Comparison of ENCODE assay signal across 11 cellular contexts in genomic region chr5:35853652-35854051, GRCh38. TPM values are rescaled to one million over a fixed set of nuclear protein-coding genes. Genes with fewer than 3 reads are reported as not detected.
DNase-seq lines count a peak whose midpoint lies in the region; ATAC-seq and TF ChIP-seq lines count a peak whose summit lies in the region.
"Had no signal": no experiment of that assay in that cellular context is flagged by ENCODE, and none has a peak within 500 bp of the region (broad histone marks: within the 10 kb centered on the region; RNA-seq: fewer than 3 reads in every experiment).

No MANE protein-coding gene starts in this region.

- H3K9me3 ChIP-seq in ovary (no peaks in the 10 kb centered on the region), aorta (ENCODE audit: control insufficient read depth, low read length) (no peaks in the 10 kb centered on the region)
- H3K9me3 ChIP-seq: psoas muscle had no signal

- WGBS in ovary, 3 donors = 67 to 76% (median 74%) methylated on average over 3 of the region's 3 CpGs
- WGBS in aorta, 2 donors = 86 to 88% methylated on average over 3 of the region's 3 CpGs
- WGBS in lower leg skin, 2 donors = 58 to 62% methylated on average over 3 of the region's 3 CpGs

- H3K9me3 Mint-ChIP-seq in activated T-helper 17 cell treated with anti-CD3 and anti-CD28 coated beads, Interleukin-2, amount 50 U/mL, for 72 hours = no peaks in the 10 kb centered on the region

- H3K4me1 ChIP-seq in ovary (ENCODE audit: insufficient read depth) (peaks cover 16% of the 10 kb centered on the region), aorta (ENCODE audit: control insufficient read depth in 1 of 2, insufficient read depth in 2 of 2, low read length in 2 of 2) (no peaks in the 10 kb centered on the region)
- H3K4me1 ChIP-seq: psoas muscle had no signal

- H3K27ac ChIP-seq in ovary (no peak overlapping the region), aorta (ENCODE audit: low read depth in 1 of 2, low read length in 2 of 2) (no peak overlapping the region)
- H3K27ac ChIP-seq: psoas muscle had no signal

- intact Hi-C loops in Right ventricle myocardium superior (cut with DNase I) = no loop called here
- intact Hi-C loops in Right ventricle myocardium inferior (cut with DNase I) = loop anchor here (10.0 kb wide), 1 partner anchor 59 kb away; no protein-coding TSS in a partner anchor
- intact Hi-C loops in ovary (cut with DNase I) = no loop called here
- intact Hi-C loops in aorta (cut with DNase I) = no loop called here
- intact Hi-C loops in lower leg skin (cut with DNase I; ENCODE audit: low total_unique reads) = loop anchor here (5.0 kb wide), 1 partner anchor 409 kb away; no protein-coding TSS in a partner anchor

- ATAC-seq in Right ventricle myocardium superior (ENCODE audit: poor library complexity) (peak; percentile 39), Right ventricle myocardium inferior (no peak), aorta (ENCODE audit: low FRiP score) (peak; percentile 30), GM21526 (IDR thresholded peaks at IDR 0.05; ENCODE audit: low FRiP score, unreplicated experiment) (no peak)
- peak; percentile 47 for ATAC-seq in activated T-helper 17 cell treated with anti-CD3 and anti-CD28 coated beads, Interleukin-2, amount 50 U/mL, for 72 hours (replicated peaks)
- ATAC-seq: psoas muscle had no signal

- TF ChIP-seq CTCF in ovary (IDR thresholded peaks at IDR 0.05) (no peak), lower leg skin (IDR thresholded peaks at IDR 0.05) (no peak)

- H3K4me1 Mint-ChIP-seq in activated T-helper 17 cell treated with anti-CD3 and anti-CD28 coated beads, Interleukin-2, amount 50 U/mL, for 72 hours = peaks cover 20% of the 10 kb centered on the region

- peaks cover 66% of the 10 kb centered on the region for H3K36me3 Mint-ChIP-seq in activated T-helper 17 cell treated with anti-CD3 and anti-CD28 coated beads, Interleukin-2, amount 50 U/mL, for 72 hours (ENCODE audit: low read depth)

- DNase-seq in Right ventricle myocardium superior (no peak), Right ventricle myocardium inferior (ENCODE audit: missing footprints) (no peak), ovary (peak in 4 of 5 donors; percentile 12 to 31 (median 26)), aorta (peak in 1 of 2 donors; percentile 53), lower leg skin (ENCODE audit: low spot score in 2 of 2) (no peak), AG20443 (ENCODE audit: low spot score) (no peak)
- DNase-seq: anterior cingulate cortex, NCI-H446 had no signal

- H3K4me3 Mint-ChIP-seq in activated T-helper 17 cell treated with anti-CD3 and anti-CD28 coated beads, Interleukin-2, amount 50 U/mL, for 72 hours = peak overlapping the region; percentile 87

- H3K36me3 ChIP-seq in ovary = no peaks in the 10 kb centered on the region
- no peaks in the 10 kb centered on the region for H3K36me3 ChIP-seq in aorta (ENCODE audit: control insufficient read depth in 1 of 2, insufficient read depth in 2 of 2, low read length in 1 of 2)

- no peaks in the 10 kb centered on the region for H3K27me3 ChIP-seq in ovary
- H3K27me3 ChIP-seq in aorta (ENCODE audit: control insufficient read depth in 1 of 2, insufficient read depth in 2 of 2, low read length in 1 of 2) = no peaks in the 10 kb centered on the region

- TF ChIP-seq POLR2A in ovary (IDR thresholded peaks at IDR 0.05) (no peak), lower leg skin (IDR thresholded peaks at IDR 0.05) (no peak)

- no peak for TF ChIP-seq EP300 in ovary (IDR thresholded peaks at IDR 0.05)

- no peak overlapping the region for H3K4me3 ChIP-seq in ovary
- H3K4me3 ChIP-seq in aorta (ENCODE audit: low read length in 2 of 2) = no peak overlapping the region
- H3K4me3 ChIP-seq in lower leg skin (ENCODE audit: low read depth, poor library complexity, severe bottlenecking) = no peak overlapping the region
- H3K4me3 ChIP-seq: psoas muscle had no signal

- peak overlapping the region; percentile 78 for H3K27ac Mint-ChIP-seq in activated T-helper 17 cell treated with anti-CD3 and anti-CD28 coated beads, Interleukin-2, amount 50 U/mL, for 72 hours

- H3K27me3 Mint-ChIP-seq in activated T-helper 17 cell treated with anti-CD3 and anti-CD28 coated beads, Interleukin-2, amount 50 U/mL, for 72 hours = no peaks in the 10 kb centered on the region

RNA-seq across cellular contexts. Expression of gene IL7R, which starts 3.0 kb away (rescaled TPM):
- total RNA-seq in Right ventricle myocardium superior (0.67 TPM), Right ventricle myocardium inferior (0.65 TPM), ovary (1 to 10 TPM in 5 of 7 donors, under 1 TPM in 2; 0.28 to 3.7 (median 3.2) TPM), aorta (1 to 10 TPM; 6.8 to 8.6 TPM), lower leg skin (1 to 10 TPM; 1.4 to 5.5 (median 4.4) TPM)
- total RNA-seq in activated T-helper 17 cell treated with anti-CD3 and anti-CD28 coated beads, Interleukin-2, amount 50 U/mL, for 72 hours = 100 to 1,000 TPM; 162 to 203 TPM
- polyA plus RNA-seq in ovary (10 to 100 TPM in 1 of 2 donors, 1 to 10 TPM in 1; 1.5 to 11.3 TPM), aorta (1 to 10 TPM in 1 of 2 donors, under 1 TPM in 1; 0.56 to 2.3 TPM)

Comparison
In these comparisons a context has a peak if more than half of its experiments do, and no peak if none do; other contexts are left out.
1. ATAC-seq: peak in Right ventricle myocardium superior (single experiment), activated T-helper 17 cell treated with anti-CD3 and anti-CD28 coated beads, Interleukin-2, amount 50 U/mL, for 72 hours (single experiment) and aorta (single experiment); none in Right ventricle myocardium inferior (single experiment) and GM21526 (single experiment).
2. intact Hi-C loops: an anchor here in Right ventricle myocardium inferior (10.0 kb wide) and lower leg skin (5.0 kb wide); none called in Right ventricle myocardium superior, ovary and aorta.
3. DNase-seq: peak in ovary (4 of 5); none in Right ventricle myocardium superior (single experiment), Right ventricle myocardium inferior (single experiment), lower leg skin (0 of 2) and AG20443 (single experiment).
4. RNA of gene IL7R, which starts 3.0 kb away (total RNA-seq): 162 to 203 TPM in activated T-helper 17 cell treated with anti-CD3 and anti-CD28 coated beads, Interleukin-2, amount 50 U/mL, for 72 hours; 6.8 to 8.6 TPM in aorta, 1.4 to 5.5 TPM in lower leg skin, 0.28 to 3.7 TPM in ovary, 0.67 TPM in Right ventricle myocardium superior (single experiment) and 0.65 TPM in Right ventricle myocardium inferior (single experiment); every median in the first group is over 10 times any median in the second.